11 cellular contexts compared by ENCODE assay signal in the genomic region with DNA sequence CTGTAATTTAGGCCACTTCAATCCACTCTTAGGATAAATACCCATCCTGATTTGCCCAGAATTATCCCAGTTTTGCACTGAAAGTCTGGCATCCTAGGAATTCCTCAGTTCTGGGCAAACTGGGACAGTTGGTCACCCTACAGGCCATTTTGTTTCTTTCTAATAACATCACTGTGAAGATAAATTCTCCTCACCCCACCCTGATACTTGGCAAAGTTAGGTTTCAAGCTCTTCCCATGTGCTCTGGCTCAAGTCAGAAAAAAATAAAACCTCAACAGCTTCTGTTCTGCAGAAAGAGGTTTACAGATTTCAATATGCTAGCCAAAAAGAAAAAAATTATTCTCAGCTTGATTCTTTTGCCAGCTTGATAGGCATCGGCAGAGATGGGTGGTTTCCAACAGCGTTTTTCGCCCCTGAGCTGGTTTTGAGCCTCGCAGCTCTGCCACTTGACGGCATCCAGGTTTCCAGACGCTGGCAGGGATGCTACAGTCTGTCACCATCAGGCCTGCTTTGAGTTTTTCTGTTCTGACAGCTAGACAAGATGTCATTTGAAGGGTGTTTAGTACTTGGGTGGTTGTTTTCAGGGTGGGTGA.
"Had no signal": no experiment of that assay in that cellular context is flagged by ENCODE, and none has a peak within 500 bp of the region (broad histone marks: within the 10 kb centered on the region; RNA-seq: fewer than 3 reads in every experiment).

No MANE protein-coding gene starts in this region.

- DNase-seq: activated CD4-positive, alpha-beta T cell treated with anti-CD3 and anti-CD28 coated beads for 1 hour; activated CD4-positive, alpha-beta T cell treated with anti-CD3 and anti-CD28 coated beads, Interleukin-2, amount 50 U/mL, for 48 hours; activated CD8-positive, alpha-beta memory T cell treated with anti-CD3 and anti-CD28 coated beads, Interleukin-2, amount 10 ng/mL, durations not matched to agents 7 days and 5 days; activated effector memory CD4-positive, alpha-beta T cell treated with Interleukin-2 at 50 U/mL for 16 hours; activated T-cell treated with anti-CD3 and anti-CD28 coated beads, Interleukin-2, amount 50 U/mL, for 24 hours; effector CD4-positive, alpha-beta T cell; retina; small intestine had no signal

- H3K27me3 ChIP-seq: hepatocyte had no signal

- H3K4me3 ChIP-seq: hepatocyte had no signal

- H3K27ac ChIP-seq: hepatocyte, parathyroid adenoma had no signal

- H3K4me1 ChIP-seq: parathyroid adenoma had no signal

- ATAC-seq: activated CD8-positive, alpha-beta memory T cell treated with anti-CD3 and anti-CD28 coated beads, Interleukin-2, amount 10 ng/mL, durations not matched to agents 7 days and 5 days; stimulated activated effector memory CD8-positive, alpha-beta T cell treated with anti-CD3 and anti-CD28 coated beads, Interleukin-12 subunit alpha, Interleukin-12 subunit beta, amount 100 ng/mL, for 72 hours had no signal
